ENCODE assay signal across 24 cellular contexts in genomic region chr17:5809056-5809455, GRCh38.
"Had no signal": no experiment of that assay in that cellular context is flagged by ENCODE, and none has a peak within 500 bp of the region (broad histone marks: within the 10 kb centered on the region; RNA-seq: fewer than 3 reads in every experiment).

No MANE protein-coding gene starts in this region.

- H3K9ac ChIP-seq: SK-N-SH had no signal

- H3K27ac ChIP-seq: RWPE1 had no signal

- DNase-seq: IMR-90, Karpas-422, KG1, MV-4-11, NCI-H1048, NCI-H1105, NCI-H1417 treated with DMSO at 0.1 percent for 48 hours, NCI-H146, NCI-H1694 treated with DMSO at 0.1 percent for 48 hours, NCI-H1930, NCI-H2081, NCI-H2107, NCI-H226, NCI-H446, NCI-H510A, NCI-H524 treated with DMSO at 0.1 percent for 48 hours, NCI-H69, NCI-H774, PC-3, SHP77, SK-N-SH had no signal

- ATAC-seq: HepG2, Panc1, PC-3 had no signal

- H3K4me2 ChIP-seq: SK-N-SH had no signal

- H3K9me3 ChIP-seq: SK-N-SH had no signal
